Comparison of ENCODE assay signal across 18 cellular contexts in genomic region chr9:70058569-70059161, GRCh38. TPM values are rescaled to one million over a fixed set of nuclear protein-coding genes. Genes with fewer than 3 reads are reported as not detected.
DNase-seq lines count a peak whose midpoint lies in the region; ATAC-seq and TF ChIP-seq lines count a peak whose summit lies in the region.
"Had no signal": no experiment of that assay in that cellular context is flagged by ENCODE, and none has a peak within 500 bp of the region (broad histone marks: within the 10 kb centered on the region; RNA-seq: fewer than 3 reads in every experiment).

No MANE protein-coding gene starts in this region.

- H3K27me3 ChIP-seq in left ventricle myocardium inferior (ENCODE audit: low read depth) (no peaks in the 10 kb centered on the region), tibial nerve (no peaks in the 10 kb centered on the region)
- H3K27me3 ChIP-seq: BLaER1 had no signal

- 54 to 59% methylated on average over 5 of the region's 5 CpGs for WGBS in tibial nerve, 2 donors

- H3K4me3 Mint-ChIP-seq in natural killer cell treated with Interleukin-12 subunit alpha and Interleukin-12 subunit beta and Interleukin-15 and Interleukin-18, amount 100 ng/mL, for 72 hours, result no peak overlapping the region
- H3K4me3 Mint-ChIP-seq: CD8-positive, alpha-beta T cell had no signal

- no peaks in the 10 kb centered on the region for H3K9me3 Mint-ChIP-seq in natural killer cell treated with Interleukin-12 subunit alpha and Interleukin-12 subunit beta and Interleukin-15 and Interleukin-18, amount 100 ng/mL, for 72 hours
- H3K9me3 Mint-ChIP-seq: CD8-positive, alpha-beta T cell had no signal

- H3K4me3 ChIP-seq in choroid plexus epithelial cell (ENCODE audit: low read depth, low read length), result no peak overlapping the region
- H3K4me3 ChIP-seq in left ventricle myocardium inferior, result no peak overlapping the region
- H3K4me3 ChIP-seq in tibial nerve, result no peak overlapping the region
- H3K4me3 ChIP-seq: BLaER1 had no signal

- TF ChIP-seq POLR2A in tibial nerve (IDR thresholded peaks at IDR 0.05), result no peak

- no peaks in the 10 kb centered on the region for H3K4me1 Mint-ChIP-seq in natural killer cell treated with Interleukin-12 subunit alpha and Interleukin-12 subunit beta and Interleukin-15 and Interleukin-18, amount 100 ng/mL, for 72 hours (ENCODE audit: low read depth in 2 of 2)

- TF ChIP-seq CTCF in choroid plexus epithelial cell (conservative IDR thresholded peaks at IDR 0.05; ENCODE audit: low read depth, low read length) (no peak), left ventricle myocardium inferior (IDR thresholded peaks at IDR 0.05; ENCODE audit: borderline replicate concordance) (no peak), tibial nerve (IDR thresholded peaks at IDR 0.05) (no peak)

- H3K27ac Mint-ChIP-seq in natural killer cell treated with Interleukin-12 subunit alpha and Interleukin-12 subunit beta and Interleukin-15 and Interleukin-18, amount 100 ng/mL, for 72 hours, result no peak overlapping the region
- H3K27ac Mint-ChIP-seq: CD8-positive, alpha-beta T cell had no signal

- H3K27me3 Mint-ChIP-seq in natural killer cell treated with Interleukin-12 subunit alpha and Interleukin-12 subunit beta and Interleukin-15 and Interleukin-18, amount 100 ng/mL, for 72 hours, result peaks cover 4 to 39% of the 10 kb centered on the region in 2 donors

- no peaks in the 10 kb centered on the region for H3K36me3 Mint-ChIP-seq in natural killer cell treated with Interleukin-12 subunit alpha and Interleukin-12 subunit beta and Interleukin-15 and Interleukin-18, amount 100 ng/mL, for 72 hours
- H3K36me3 Mint-ChIP-seq: CD8-positive, alpha-beta T cell had no signal

- H3K36me3 ChIP-seq in left ventricle myocardium inferior (no peaks in the 10 kb centered on the region), tibial nerve (no peaks in the 10 kb centered on the region)
- H3K36me3 ChIP-seq: BLaER1 had no signal

- H3K9me3 ChIP-seq in left ventricle myocardium inferior (replicated peaks) (no peaks in the 10 kb centered on the region), tibial nerve (no peaks in the 10 kb centered on the region)
- H3K9me3 ChIP-seq: BLaER1 had no signal

- H3K27ac ChIP-seq in left ventricle myocardium inferior (replicated peaks), result peak overlapping the region; percentile 51
- peak overlapping the region in 3 of 4 donors; percentile 8 to 37 (median 35) for H3K27ac ChIP-seq in tibial nerve
- H3K27ac ChIP-seq: BLaER1 had no signal

- TF ChIP-seq EP300 in tibial nerve (IDR thresholded peaks at IDR 0.05), result no peak

- DNase-seq in choroid plexus epithelial cell (ENCODE audit: low read depth) (peak; percentile 36), left ventricle myocardium inferior (no peak), sciatic nerve (ENCODE audit: low spot score) (no peak), tibial nerve (ENCODE audit: low spot score in 2 of 2) (no peak), NCI-H446 treated with DMSO at 0.1 percent for 48 hours (lab: John Stamatoyannopoulos, UW) (no peak)
- no peak for DNase-seq in natural killer cell treated with Interleukin-12 subunit alpha and Interleukin-12 subunit beta and Interleukin-15 and Interleukin-18, amount 100 ng/mL, for 72 hours (ENCODE audit: low spot score)
- DNase-seq: CD8-positive, alpha-beta T cell; KBM-7; NCI-H1105; NCI-H2081 treated with DMSO at 0.1 percent for 48 hours; NCI-H510A; NCI-H748 treated with DMSO at 0.1 percent for 48 hours; NK-92 treated with Interleukin-12 subunit alpha and Interleukin-12 subunit beta, amount 100 ng/mL, for 24 hours; SHP77 had no signal

- ATAC-seq in sciatic nerve (peak; percentile 33), HG02571 (IDR thresholded peaks at IDR 0.05; ENCODE audit: unreplicated experiment) (no peak), GM21737 (IDR thresholded peaks at IDR 0.05; ENCODE audit: unreplicated experiment) (no peak)
- ATAC-seq in natural killer cell treated with Interleukin-12 subunit alpha and Interleukin-12 subunit beta and Interleukin-15 and Interleukin-18, amount 100 ng/mL, for 72 hours, result no peak
- ATAC-seq: CD8-positive, alpha-beta T cell had no signal

- intact Hi-C loops in left ventricle myocardium inferior (cut with micrococcal nuclease) (no loop called here), sciatic nerve (cut with DNase I) (no loop called here)

- H3K4me1 ChIP-seq in left ventricle myocardium inferior (peaks cover 44% of the 10 kb centered on the region), tibial nerve (peaks cover 0 to 52% (median 0%) of the 10 kb centered on the region in 4 donors)

RNA-seq across cellular contexts. Expression of gene MAMDC2, which starts 15.0 kb away (rescaled TPM):
- total RNA-seq in left ventricle myocardium inferior (9.0 TPM), sciatic nerve (18.5 TPM), tibial nerve (10 to 100 TPM; 24.9 to 75.9 (median 60.8) TPM)
- total RNA-seq in natural killer cell treated with Interleukin-12 subunit alpha and Interleukin-12 subunit beta and Interleukin-15 and Interleukin-18, amount 100 ng/mL, for 72 hours, result not detected
- total RNA-seq: A673; CD8-positive, alpha-beta T cell had no signal
